ENCODE assay signal across 14 cellular contexts in genomic region chrX:153774576-153775292, GRCh38. TPM values are rescaled to one million over a fixed set of nuclear protein-coding genes. Genes with fewer than 3 reads are reported as not detected.
DNase-seq lines count a peak whose midpoint lies in the region; ATAC-seq, FAIRE-seq and TF ChIP-seq lines count a peak whose summit lies in the region.
"Had no signal": no experiment of that assay in that cellular context is flagged by ENCODE, and none has a peak within 500 bp of the region (broad histone marks: within the 10 kb centered on the region; RNA-seq: fewer than 3 reads in every experiment).

No MANE protein-coding gene starts in this region.

- FAIRE-seq in K562 (lab: Jason Lieb, UNC): no peak
- no peak for FAIRE-seq in kidney (lab: Jason Lieb, UNC)
- FAIRE-seq: H1, RCC 7860 had no signal

- TF ChIP-seq EP300 in K562 (IDR thresholded peaks at IDR 0.05; ENCODE audit: low read length): no peak

- H3K9ac ChIP-seq in K562 (ENCODE audit: insufficient read depth in 1 of 2, low read depth in 2 of 2, low read length in 2 of 2) (no peak overlapping the region), kidney (ENCODE audit: low read length in 2 of 2) (no peak overlapping the region)

- peaks cover 4% of the 10 kb centered on the region for H3K9me1 ChIP-seq in K562 (ENCODE audit: control insufficient read depth, insufficient read depth, low read length)

- H2AFZ ChIP-seq in K562 (ENCODE audit: low read depth, low read length): no peak overlapping the region

- no peaks in the 10 kb centered on the region for H4K20me1 ChIP-seq in K562 (replicated peaks; ENCODE audit: control insufficient read depth, insufficient read depth, low read length)

- TF ChIP-seq CTCF in K562 (IDR thresholded peaks at IDR 0.05 in 2 of 3, conservative IDR thresholded peaks at IDR 0.05 in 1 of 3; ENCODE audit: insufficient read depth in 2 of 3, low read depth in 1 of 3, low read length in 3 of 3): no peak
- no peak for TF ChIP-seq CTCF in kidney (IDR thresholded peaks at IDR 0.05; ENCODE audit: borderline replicate concordance, extremely low read depth, insufficient read depth)
- no peak for TF ChIP-seq CTCF in spleen (IDR thresholded peaks at IDR 0.05 in 8 of 11, conservative IDR thresholded peaks at IDR 0.05 in 3 of 11)

- no peak for TF ChIP-seq RAD21 in K562 (CRISPR knock-in tag; conservative IDR thresholded peaks at IDR 0.05 in 1 of 2, IDR thresholded peaks at IDR 0.05 in 1 of 2)

- H3K79me2 ChIP-seq in K562 (ENCODE audit: control insufficient read depth, insufficient read depth, low read length): no peaks in the 10 kb centered on the region

- POLR2A ChIA-PET in K562 (lab: Yijun Ruan, JAX): interaction anchor here (0.6 kb wide), 1 partner anchor 849 kb away, joined by 3 read pairs; no protein-coding TSS in a partner anchor

- WGBS in K562 (ENCODE audit: insufficient coverage, low coverage, missing lambda C conversion rate): 92% methylated on average over 16 of the region's 37 CpGs
- 86 to 94% (median 91%) methylated on average over 11 to 37 of the region's 37 CpGs; no CpG with 5 or more reads in 1 of the 5 donors for WGBS in spleen, 5 donors

- TF ChIP-seq POLR2A in K562 (conservative IDR thresholded peaks at IDR 0.05) (no peak), spleen (IDR thresholded peaks at IDR 0.05) (no peak)

- H3K4me1 ChIP-seq in K562 (replicated peaks in 1 of 2; ENCODE audit: control insufficient read depth in 2 of 2, insufficient read depth in 2 of 2, low read length in 2 of 2): peaks cover 8 to 83% of the 10 kb centered on the region in 2 experiments; a peak in 4 of 5 replicates
- no peaks in the 10 kb centered on the region for H3K4me1 ChIP-seq in kidney (ENCODE audit: control insufficient read depth in 1 of 2, insufficient read depth in 1 of 2, low read depth in 1 of 2, low read length in 2 of 2)
- H3K4me1 ChIP-seq in spleen: no peaks in the 10 kb centered on the region

- H3K36me3 ChIP-seq in K562 (ENCODE audit: control insufficient read depth, insufficient read depth, low read length) (no peaks in the 10 kb centered on the region), kidney (ENCODE audit: control insufficient read depth in 1 of 2, insufficient read depth in 2 of 2, low read length in 2 of 2) (no peaks in the 10 kb centered on the region), spleen (no peaks in the 10 kb centered on the region)

- in situ Hi-C loops in K562 (cut with MboI): no loop called here

- BruUV-seq in K562 (replicated peaks; lab: Mats Ljungman, UMichigan): no TSS peak

- H3K9me3 ChIP-seq in K562 (replicated peaks; ENCODE audit: control insufficient read depth, insufficient read depth, low read depth, low read length): no peaks in the 10 kb centered on the region
- no peaks in the 10 kb centered on the region for H3K9me3 ChIP-seq in kidney (ENCODE audit: control insufficient read depth in 1 of 2, low read length in 2 of 2)
- H3K9me3 ChIP-seq in spleen: no peaks in the 10 kb centered on the region

- ATAC-seq in left cardiac atrium: no peak
- no peak for ATAC-seq in K562

- H3K4me2 ChIP-seq in K562 (ENCODE audit: insufficient read depth, low read length): no peak overlapping the region

- CTCF ChIA-PET in K562 (lab: Yijun Ruan, JAX; ENCODE audit: low intra/inter-chr PET ratio): no interaction called here

- intact Hi-C loops in left cardiac atrium (cut with DNase I) (no loop called here), cardiac septum (cut with DNase I) (no loop called here), K562 (cut with micrococcal nuclease) (no loop called here), kidney (cut with DNase I) (no loop called here), spleen (cut with DNase I; ENCODE audit: low total_unique reads) (no loop called here)

- DNase-seq in left cardiac atrium (peak; percentile 18), cardiac septum (ENCODE audit: low spot score) (no peak), K562 (ENCODE audit: extremely low read depth in 1 of 4, low spot score in 3 of 4) (no peak), kidney (peak; percentile 66), spleen (peak; percentile 64), RPMI8226 (no peak), foreskin melanocyte (no peak)
- DNase-seq: DMS 273 treated with DMSO at 0.1 percent for 48 hours, Karpas-422, NCI-H1930, NCI-H510A had no signal

- no peak overlapping the region for H3K27ac ChIP-seq in K562 (ENCODE audit: extremely low read depth, low read depth, low read length)
- no peak overlapping the region for H3K27ac ChIP-seq in kidney (ENCODE audit: low read depth in 2 of 2, low read length in 2 of 2)
- no peak overlapping the region for H3K27ac ChIP-seq in spleen

- no peak overlapping the region for H3K4me3 ChIP-seq in K562
- H3K4me3 ChIP-seq in kidney (ENCODE audit: low read length in 2 of 2): no peak overlapping the region
- no peak overlapping the region for H3K4me3 ChIP-seq in spleen

- H3K27me3 ChIP-seq in K562 (ENCODE audit: control insufficient read depth in 2 of 2, insufficient read depth in 2 of 2, low read length in 2 of 2) (no peaks in the 10 kb centered on the region), spleen (replicated peaks in 1 of 7) (peaks cover 0 to 33% (median 0%) of the 10 kb centered on the region in 7 donors)

RNA-seq across cellular contexts. Expression of gene SRPK3, which starts 6.1 kb away (rescaled TPM):
- 10 to 100 TPM; 24.1 to 25.8 TPM for total RNA-seq in left cardiac atrium
- 54.7 TPM for total RNA-seq in cardiac septum
- 0.42 TPM in 1 of 2 replicates, not detected in the other for total RNA-seq in K562 (2011; cell fraction: chromatin; rRNA removed; ENCODE audit: low replicate concordance)
- total RNA-seq in K562 (2011; cell fraction: nucleolus; rRNA removed): 0.17 and 0.39 TPM in 2 replicates
- total RNA-seq in K562 (2011; cell fraction: nucleoplasm; rRNA removed): 0.07 TPM in 1 of 2 replicates, not detected in the other
- total RNA-seq in K562 (2014; rRNA removed): 0.09 TPM in 1 of 2 replicates, not detected in the other
- not detected in 2 replicates for total RNA-seq in K562 (2014; rRNA removed; fragmentation: Illumina TruSeq; extraction: Trizol)
- not detected in 2 replicates for total RNA-seq in K562 (2015; rRNA removed; fragmentation: Illumina TruSeq; extraction: Trizol)
- 0.04 TPM in 1 of 2 replicates, not detected in the other for total RNA-seq in K562 (2021)
- polyA plus RNA-seq in K562 (2011; rRNA removed): 0.01 and 0.12 TPM in 2 replicates
- 0.03 and 0.15 TPM in 2 replicates for polyA plus RNA-seq in K562 (2011; cell fraction: cytosol; rRNA removed)
- 0.07 and 0.27 TPM in 2 replicates for polyA plus RNA-seq in K562 (2011; cell fraction: nucleus; rRNA removed)
- 0.84 and 1.1 TPM in 2 replicates for polyA plus RNA-seq in K562 (2012)
- polyA plus RNA-seq in K562 (2014; fragmentation: Illumina TruSeq; extraction: Trizol): 0.03 TPM in 1 of 2 replicates, not detected in the other
- polyA plus RNA-seq in K562 (2014; fragmentation: Nextera tagmentation; extraction: Ambion mirVana): under 1 TPM; 0.04 to 0.06 TPM
- polyA plus RNA-seq in K562 (2014; rRNA removed): 0.03 and 0.07 TPM in 2 replicates
- polyA minus RNA-seq in K562 (2011; rRNA and poly(A)+ RNA removed): not detected in 2 replicates
- polyA minus RNA-seq in K562 (2011; cell fraction: cytosol; rRNA and poly(A)+ RNA removed): not detected in 2 replicates
- polyA minus RNA-seq in K562 (2011; cell fraction: nucleus; rRNA and poly(A)+ RNA removed): 0.11 and 0.13 TPM in 2 replicates
- total RNA-seq in kidney: 1.1 TPM
- polyA plus RNA-seq in kidney (ENCODE audit: insufficient read depth, low read depth, low replicate concordance): 0.58 TPM
- not detected for total RNA-seq in spleen
- polyA plus RNA-seq in spleen: under 1 TPM; 0.03 to 0.26 (median 0.07) TPM
- total RNA-seq: CD8-positive, alpha-beta memory T cell; H1 had no signal
- polyA plus RNA-seq: CD8-positive, alpha-beta memory T cell; H1 had no signal

RNA-seq across cellular contexts. Expression of gene PLXNB3, which starts 10.7 kb away (rescaled TPM):
- total RNA-seq in left cardiac atrium (1 to 10 TPM; 5.9 to 7.1 TPM), cardiac septum (7.6 TPM), K562 (2014; rRNA removed) (1.6 and 2.0 TPM in 2 replicates), K562 (2014; rRNA removed; fragmentation: Illumina TruSeq; extraction: Trizol) (0.22 TPM in 1 of 2 replicates, not detected in the other), K562 (2015; rRNA removed; fragmentation: Illumina TruSeq; extraction: Trizol) (0.25 and 0.72 TPM in 2 replicates), K562 (2021) (1.6 TPM in 2 replicates), kidney (5.6 TPM), spleen (1 to 10 TPM in 6 of 7 donors, under 1 TPM in 1; 0.68 to 2.8 (median 1.7) TPM)
- total RNA-seq in K562 (2011; cell fraction: chromatin; rRNA removed; ENCODE audit: low replicate concordance): 2.4 and 18.7 TPM in 2 replicates
- total RNA-seq in K562 (2011; cell fraction: nucleolus; rRNA removed): 5.5 and 11.0 TPM in 2 replicates
- 3.1 and 3.7 TPM in 2 replicates for total RNA-seq in K562 (2011; cell fraction: nucleoplasm; rRNA removed)
- polyA plus RNA-seq in K562 (2011; rRNA removed) (1.5 and 2.4 TPM in 2 replicates), K562 (2014; fragmentation: Illumina TruSeq; extraction: Trizol) (0.40 and 0.50 TPM in 2 replicates), K562 (2014; fragmentation: Nextera tagmentation; extraction: Ambion mirVana) (not detected), K562 (2014; rRNA removed) (1.4 and 1.6 TPM in 2 replicates), kidney (ENCODE audit: insufficient read depth, low read depth, low replicate concordance) (2.2 TPM), spleen (1 to 10 TPM in 1 of 3 donors, under 1 TPM in 2; 0.48 to 1.5 (median 0.49) TPM)
- polyA plus RNA-seq in K562 (2011; cell fraction: cytosol; rRNA removed): 0.63 and 1.1 TPM in 2 replicates
- 12.2 and 14.5 TPM in 2 replicates for polyA plus RNA-seq in K562 (2011; cell fraction: nucleus; rRNA removed)
- polyA plus RNA-seq in K562 (2012): 0.94 and 1.7 TPM in 2 replicates
- polyA minus RNA-seq in K562 (2011; rRNA and poly(A)+ RNA removed): 0.81 and 1.2 TPM in 2 replicates
- polyA minus RNA-seq in K562 (2011; cell fraction: cytosol; rRNA and poly(A)+ RNA removed): 1.2 and 2.0 TPM in 2 replicates
- polyA minus RNA-seq in K562 (2011; cell fraction: nucleus; rRNA and poly(A)+ RNA removed): 4.0 and 4.3 TPM in 2 replicates
- polyA plus RNA-seq: CD8-positive, alpha-beta memory T cell had no signal

RNA-seq across cellular contexts. Expression of gene IDH3G, which starts 19.4 kb away (rescaled TPM):
- total RNA-seq in left cardiac atrium (10 to 100 TPM; 56.4 to 68.4 TPM), cardiac septum (68.5 TPM), K562 (2014; rRNA removed) (62.4 and 70.5 TPM in 2 replicates), K562 (2014; rRNA removed; fragmentation: Illumina TruSeq; extraction: Trizol) (16.3 and 30.6 TPM in 2 replicates), K562 (2015; rRNA removed; fragmentation: Illumina TruSeq; extraction: Trizol) (34.1 and 39.2 TPM in 2 replicates), K562 (2021) (64.0 and 67.1 TPM in 2 replicates), kidney (62.1 TPM), spleen (10 to 100 TPM; 51.8 to 92.7 (median 68.7) TPM)
- 85.9 and 295 TPM in 2 replicates for total RNA-seq in K562 (2011; cell fraction: chromatin; rRNA removed; ENCODE audit: low replicate concordance)
- total RNA-seq in K562 (2011; cell fraction: nucleolus; rRNA removed): 142 and 145 TPM in 2 replicates
- total RNA-seq in K562 (2011; cell fraction: nucleoplasm; rRNA removed): 98.2 and 107 TPM in 2 replicates
- polyA plus RNA-seq in K562 (2011; rRNA removed) (37.9 and 74.6 TPM in 2 replicates), K562 (2014; fragmentation: Illumina TruSeq; extraction: Trizol) (72.5 and 80.1 TPM in 2 replicates), K562 (2014; fragmentation: Nextera tagmentation; extraction: Ambion mirVana) (10 to 100 TPM; 24.3 to 36.4 TPM), K562 (2014; rRNA removed) (63.2 and 69.3 TPM in 2 replicates), kidney (ENCODE audit: insufficient read depth, low read depth, low replicate concordance) (100 TPM), spleen (10 to 100 TPM; 32.7 to 47.0 (median 41.3) TPM)
- 81.4 and 108 TPM in 2 replicates for polyA plus RNA-seq in K562 (2011; cell fraction: cytosol; rRNA removed)
- polyA plus RNA-seq in K562 (2011; cell fraction: nucleus; rRNA removed): 174 and 207 TPM in 2 replicates
- 78.2 and 88.3 TPM in 2 replicates for polyA plus RNA-seq in K562 (2012)
- polyA minus RNA-seq in K562 (2011; rRNA and poly(A)+ RNA removed): 72.5 and 76.8 TPM in 2 replicates
- 47.7 and 58.4 TPM in 2 replicates for polyA minus RNA-seq in K562 (2011; cell fraction: cytosol; rRNA and poly(A)+ RNA removed)
- 49.9 and 58.3 TPM in 2 replicates for polyA minus RNA-seq in K562 (2011; cell fraction: nucleus; rRNA and poly(A)+ RNA removed)

RNA-seq across cellular contexts. Expression of gene SSR4, which starts 19.7 kb away (rescaled TPM):
- 100 to 1,000 TPM; 180 to 183 TPM for total RNA-seq in left cardiac atrium
- total RNA-seq in cardiac septum: 140 TPM
- total RNA-seq in K562 (2011; cell fraction: chromatin; rRNA removed; ENCODE audit: low replicate concordance): 87.7 and 259 TPM in 2 replicates
- total RNA-seq in K562 (2011; cell fraction: nucleolus; rRNA removed): 611 and 654 TPM in 2 replicates
- 313 and 394 TPM in 2 replicates for total RNA-seq in K562 (2011; cell fraction: nucleoplasm; rRNA removed)
- 222 and 275 TPM in 2 replicates for total RNA-seq in K562 (2014; rRNA removed)
- 120 and 146 TPM in 2 replicates for total RNA-seq in K562 (2014; rRNA removed; fragmentation: Illumina TruSeq; extraction: Trizol)
- total RNA-seq in K562 (2015; rRNA removed; fragmentation: Illumina TruSeq; extraction: Trizol): 299 and 311 TPM in 2 replicates
- total RNA-seq in K562 (2021): 272 and 275 TPM in 2 replicates
- 255 and 290 TPM in 2 replicates for polyA plus RNA-seq in K562 (2011; rRNA removed)
- 616 and 1,308 TPM in 2 replicates for polyA plus RNA-seq in K562 (2011; cell fraction: cytosol; rRNA removed)
- 189 and 214 TPM in 2 replicates for polyA plus RNA-seq in K562 (2011; cell fraction: nucleus; rRNA removed)
- polyA plus RNA-seq in K562 (2012): 287 and 544 TPM in 2 replicates
- polyA plus RNA-seq in K562 (2014; fragmentation: Illumina TruSeq; extraction: Trizol): 196 and 294 TPM in 2 replicates
- 100 to 1,000 TPM; 469 to 492 TPM for polyA plus RNA-seq in K562 (2014; fragmentation: Nextera tagmentation; extraction: Ambion mirVana)
- 344 and 405 TPM in 2 replicates for polyA plus RNA-seq in K562 (2014; rRNA removed)
- 132 and 170 TPM in 2 replicates for polyA minus RNA-seq in K562 (2011; rRNA and poly(A)+ RNA removed)
- 261 and 339 TPM in 2 replicates for polyA minus RNA-seq in K562 (2011; cell fraction: cytosol; rRNA and poly(A)+ RNA removed)
- 48.7 and 66.4 TPM in 2 replicates for polyA minus RNA-seq in K562 (2011; cell fraction: nucleus; rRNA and poly(A)+ RNA removed)
- 226 TPM for total RNA-seq in kidney
- polyA plus RNA-seq in kidney (ENCODE audit: insufficient read depth, low read depth, low replicate concordance): 473 TPM
- total RNA-seq in spleen: 100 to 1,000 TPM; 144 to 307 (median 217) TPM
- polyA plus RNA-seq in spleen: 100 to 1,000 TPM; 357 to 488 (median 359) TPM

RNA-seq across cellular contexts. Expression of gene ABCD1, which starts 50.1 kb away (rescaled TPM):
- total RNA-seq in left cardiac atrium (10 to 100 TPM; 11.5 to 15.0 TPM), cardiac septum (15.1 TPM), K562 (2014; rRNA removed) (3.9 and 6.0 TPM in 2 replicates), K562 (2014; rRNA removed; fragmentation: Illumina TruSeq; extraction: Trizol) (0.80 and 1.4 TPM in 2 replicates), K562 (2015; rRNA removed; fragmentation: Illumina TruSeq; extraction: Trizol) (2.8 and 3.1 TPM in 2 replicates), K562 (2021) (6.9 and 7.1 TPM in 2 replicates), kidney (13.7 TPM), spleen (10 to 100 TPM; 14.9 to 28.1 (median 23.2) TPM)
- total RNA-seq in K562 (2011; cell fraction: chromatin; rRNA removed; ENCODE audit: low replicate concordance): 3.4 and 16.6 TPM in 2 replicates
- total RNA-seq in K562 (2011; cell fraction: nucleolus; rRNA removed): 12.9 and 17.3 TPM in 2 replicates
- total RNA-seq in K562 (2011; cell fraction: nucleoplasm; rRNA removed): 7.3 TPM in 2 replicates
- polyA plus RNA-seq in K562 (2011; rRNA removed) (1.6 and 3.8 TPM in 2 replicates), K562 (2014; fragmentation: Illumina TruSeq; extraction: Trizol) (2.2 and 3.5 TPM in 2 replicates), K562 (2014; fragmentation: Nextera tagmentation; extraction: Ambion mirVana) (under 1 TPM; 0.07 to 0.18 TPM), K562 (2014; rRNA removed) (3.8 and 5.2 TPM in 2 replicates), kidney (ENCODE audit: insufficient read depth, low read depth, low replicate concordance) (5.2 TPM), spleen (1 to 10 TPM; 5.1 to 9.7 (median 6.9) TPM)
- polyA plus RNA-seq in K562 (2011; cell fraction: cytosol; rRNA removed): 2.8 and 5.5 TPM in 2 replicates
- polyA plus RNA-seq in K562 (2011; cell fraction: nucleus; rRNA removed): 8.7 and 16.4 TPM in 2 replicates
- 6.3 and 9.6 TPM in 2 replicates for polyA plus RNA-seq in K562 (2012)
- 1.8 and 2.6 TPM in 2 replicates for polyA minus RNA-seq in K562 (2011; rRNA and poly(A)+ RNA removed)
- 4.3 and 4.4 TPM in 2 replicates for polyA minus RNA-seq in K562 (2011; cell fraction: cytosol; rRNA and poly(A)+ RNA removed)
- polyA minus RNA-seq in K562 (2011; cell fraction: nucleus; rRNA and poly(A)+ RNA removed): 7.9 and 8.4 TPM in 2 replicates

Comparison
In these comparisons a context has a peak if more than half of its experiments do, and no peak if none do; other contexts are left out.
1. DNase-seq: peak in left cardiac atrium (single experiment), kidney (single experiment) and spleen (single experiment); none in cardiac septum (single experiment), K562 (0 of 4), RPMI8226 (single experiment) and foreskin melanocyte (single experiment).
2. RNA of gene SRPK3, which starts 6.1 kb away (total RNA-seq): 54.7 TPM in cardiac septum (single experiment) and 24.1 to 25.8 TPM in left cardiac atrium; 1.1 TPM in kidney (single experiment), 0.04 to 0.42 TPM in K562 and not detected in spleen; every median in the first group is over 10 times any median in the second.